Comparison of ENCODE assay signal across 19 cellular contexts in genomic region chr5:54756301-54756700, GRCh38.
A peak's percentile ranks its signal among the peaks of the same experiment; 100 is the strongest.
DNase-seq lines count a peak whose midpoint lies in the region; ATAC-seq and TF ChIP-seq lines count a peak whose summit lies in the region.
"Had no signal": no experiment of that assay in that cellular context is flagged by ENCODE, and none has a peak within 500 bp of the region (broad histone marks: within the 10 kb centered on the region; RNA-seq: fewer than 3 reads in every experiment).

No MANE protein-coding gene starts in this region.

- intact Hi-C loops in OCI-LY7 (cut with micrococcal nuclease; ENCODE audit: unreplicated experiment) = no loop called here

- CTCF ChIA-PET in OCI-LY7 (lab: Charles Lee; ENCODE audit: unreplicated experiment) = no interaction called here

- H3K9me3 ChIP-seq in OCI-LY7 (ENCODE audit: low read length) = no peaks in the 10 kb centered on the region

- no peak for ATAC-seq in activated naive CD4-positive, alpha-beta T cell treated with anti-CD3 and anti-CD28 coated beads, Interleukin-2, amount 50 U/mL, for 72 hours
- ATAC-seq in effector memory CD8-positive, alpha-beta T cell (replicated peaks) = peak; percentile 43
- ATAC-seq in stimulated activated naive B cell treated with anti-CD40 and anti-IgM and Interleukin-4, amounts not matched to agents 10 μg/mL and 1 μg/mL and 100 μg/mL, for 72 hours (replicated peaks) = no peak
- no peak for ATAC-seq in GM21723 (IDR thresholded peaks at IDR 0.05; ENCODE audit: unreplicated experiment)
- ATAC-seq: K562, left cardiac atrium had no signal

- peak overlapping the region; percentile 8 for H3K4me3 Mint-ChIP-seq in activated naive CD4-positive, alpha-beta T cell treated with anti-CD3 and anti-CD28 coated beads, Interleukin-2, amount 50 U/mL, for 24 hours
- peak overlapping the region; percentile 58 to 63 for H3K4me3 Mint-ChIP-seq in effector memory CD8-positive, alpha-beta T cell
- H3K4me3 Mint-ChIP-seq in stimulated activated naive B cell treated with anti-CD40 and anti-IgM and Interleukin-4, amounts not matched to agents 10 μg/mL and 1 μg/mL and 100 μg/mL, for 72 hours = peak overlapping the region; percentile 17 to 33

- H3K9me3 Mint-ChIP-seq in activated naive CD4-positive, alpha-beta T cell treated with anti-CD3 and anti-CD28 coated beads, Interleukin-2, amount 50 U/mL, for 24 hours = no peaks in the 10 kb centered on the region
- peaks cover 0 to 11% of the 10 kb centered on the region in 2 donors for H3K9me3 Mint-ChIP-seq in activated naive CD4-positive, alpha-beta T cell treated with anti-CD3 and anti-CD28 coated beads, Interleukin-2, amount 50 U/mL, for 72 hours
- no peaks in the 10 kb centered on the region for H3K9me3 Mint-ChIP-seq in effector memory CD8-positive, alpha-beta T cell
- peaks cover 5 to 6% of the 10 kb centered on the region in 2 donors for H3K9me3 Mint-ChIP-seq in stimulated activated naive B cell treated with anti-CD40 and anti-IgM and Interleukin-4, amounts not matched to agents 10 μg/mL and 1 μg/mL and 100 μg/mL, for 72 hours

- POLR2A ChIA-PET in OCI-LY7 (lab: Charles Lee) = no interaction called here

- H3K27ac ChIP-seq in OCI-LY7 (ENCODE audit: low read depth, low read length, poor library complexity, severe bottlenecking) = no peak overlapping the region

- no peak for DNase-seq in activated naive CD4-positive, alpha-beta T cell treated with anti-CD3 and anti-CD28 coated beads, Interleukin-2, amount 50 U/mL, for 72 hours (ENCODE audit: low spot score in 2 of 2)
- DNase-seq in OCI-LY7 (ENCODE audit: low spot score) (no peak), LoVo (ENCODE audit: low spot score) (no peak), SIG-M5 (lab: John Stamatoyannopoulos, UW) (no peak)
- no peak for DNase-seq in effector memory CD8-positive, alpha-beta T cell
- DNase-seq in stimulated activated naive B cell treated with anti-CD40 and anti-IgM and Interleukin-4, amounts not matched to agents 10 μg/mL and 1 μg/mL and 100 μg/mL, for 72 hours = no peak
- DNase-seq: amniotic stem cell; Caco-2; left cardiac atrium; NCI-H1048; NCI-H2029 treated with DMSO at 0.1 percent for 48 hours; NCI-H510A; NK-92 treated with Interleukin-12 subunit alpha and Interleukin-12 subunit beta, amount 100 ng/mL, for 24 hours; stimulated activated CD4-positive, alpha-beta T cell treated with anti-CD3 and anti-CD28 coated beads, Interleukin-4, amount 100 ng/mL, for 1 hour; substantia nigra had no signal

- no peaks in the 10 kb centered on the region for H4K20me1 ChIP-seq in OCI-LY7 (ENCODE audit: insufficient read depth, low read length)

- no peak overlapping the region for H3K27ac Mint-ChIP-seq in activated naive CD4-positive, alpha-beta T cell treated with anti-CD3 and anti-CD28 coated beads, Interleukin-2, amount 50 U/mL, for 24 hours
- peak overlapping the region in 1 of 2 donors; percentile 73 for H3K27ac Mint-ChIP-seq in activated naive CD4-positive, alpha-beta T cell treated with anti-CD3 and anti-CD28 coated beads, Interleukin-2, amount 50 U/mL, for 72 hours
- H3K27ac Mint-ChIP-seq in effector memory CD8-positive, alpha-beta T cell = peak overlapping the region; percentile 56 to 83
- peak overlapping the region; percentile 45 for H3K27ac Mint-ChIP-seq in stimulated activated naive B cell treated with anti-CD40 and anti-IgM and Interleukin-4, amounts not matched to agents 10 μg/mL and 1 μg/mL and 100 μg/mL, for 72 hours

- no peaks in the 10 kb centered on the region for H3K27me3 Mint-ChIP-seq in activated naive CD4-positive, alpha-beta T cell treated with anti-CD3 and anti-CD28 coated beads, Interleukin-2, amount 50 U/mL, for 24 hours
- no peaks in the 10 kb centered on the region for H3K27me3 Mint-ChIP-seq in effector memory CD8-positive, alpha-beta T cell
- H3K27me3 Mint-ChIP-seq in stimulated activated naive B cell treated with anti-CD40 and anti-IgM and Interleukin-4, amounts not matched to agents 10 μg/mL and 1 μg/mL and 100 μg/mL, for 72 hours = no peaks in the 10 kb centered on the region

- H3K79me2 ChIP-seq in OCI-LY7 (ENCODE audit: insufficient read depth, low read depth, low read length) = no peaks in the 10 kb centered on the region

- H3K36me3 Mint-ChIP-seq in activated naive CD4-positive, alpha-beta T cell treated with anti-CD3 and anti-CD28 coated beads, Interleukin-2, amount 50 U/mL, for 24 hours = no peaks in the 10 kb centered on the region
- peaks cover 0 to 11% of the 10 kb centered on the region in 2 donors for H3K36me3 Mint-ChIP-seq in activated naive CD4-positive, alpha-beta T cell treated with anti-CD3 and anti-CD28 coated beads, Interleukin-2, amount 50 U/mL, for 72 hours
- H3K36me3 Mint-ChIP-seq in effector memory CD8-positive, alpha-beta T cell (ENCODE audit: insufficient read depth) = no peaks in the 10 kb centered on the region
- peaks cover 2 to 3% of the 10 kb centered on the region in 2 donors for H3K36me3 Mint-ChIP-seq in stimulated activated naive B cell treated with anti-CD40 and anti-IgM and Interleukin-4, amounts not matched to agents 10 μg/mL and 1 μg/mL and 100 μg/mL, for 72 hours

- H3K4me1 ChIP-seq in OCI-LY7 (ENCODE audit: insufficient read depth, low read length, poor library complexity, severe bottlenecking) = peaks cover 41% of the 10 kb centered on the region
- H3K4me1 ChIP-seq: Caco-2 had no signal

- H3K9me2 ChIP-seq in OCI-LY7 (ENCODE audit: insufficient read depth, low read length) = no peaks in the 10 kb centered on the region

- TF ChIP-seq CTCF in OCI-LY7 (conservative IDR thresholded peaks at IDR 0.05; ENCODE audit: low read length) = no peak

- peak overlapping the region; percentile 10; the same call in 1 of the 2 replicates for H2AFZ ChIP-seq in OCI-LY7 (ENCODE audit: low read length)

- H3K36me3 ChIP-seq in OCI-LY7 (ENCODE audit: insufficient read depth, low read length) = no peaks in the 10 kb centered on the region

- H3K4me1 Mint-ChIP-seq in activated naive CD4-positive, alpha-beta T cell treated with anti-CD3 and anti-CD28 coated beads, Interleukin-2, amount 50 U/mL, for 24 hours = peaks cover 16% of the 10 kb centered on the region
- H3K4me1 Mint-ChIP-seq in effector memory CD8-positive, alpha-beta T cell (ENCODE audit: low read depth in 2 of 2) = peaks cover 17 to 33% of the 10 kb centered on the region in 2 donors
- peaks cover 51 to 67% of the 10 kb centered on the region in 2 donors for H3K4me1 Mint-ChIP-seq in stimulated activated naive B cell treated with anti-CD40 and anti-IgM and Interleukin-4, amounts not matched to agents 10 μg/mL and 1 μg/mL and 100 μg/mL, for 72 hours

- H3K4me3 ChIP-seq in OCI-LY7 (ENCODE audit: low read depth, low read length, poor library complexity, severe bottlenecking) = no peak overlapping the region
- H3K4me3 ChIP-seq: K562, skin epidermis had no signal

- BruUV-seq in OCI-LY7 (replicated peaks; lab: Mats Ljungman, UMichigan) = no TSS peak

- H3K4me2 ChIP-seq in OCI-LY7 (ENCODE audit: low read length) = no peak overlapping the region

Comparison
In these comparisons a context has a peak if more than half of its experiments do, and no peak if none do; other contexts are left out.
1. H3K4me3 Mint-ChIP-seq: peak in every context shown above with its lines; median percentile 60 in effector memory CD8-positive, alpha-beta T cell; 25 in stimulated activated naive B cell treated with anti-CD40 and anti-IgM and Interleukin-4, amounts not matched to agents 10 μg/mL and 1 μg/mL and 100 μg/mL, for 72 hours; 8 in activated naive CD4-positive, alpha-beta T cell treated with anti-CD3 and anti-CD28 coated beads, Interleukin-2, amount 50 U/mL, for 24 hours.